Comparison of ENCODE assay signal across 10 cellular contexts in the genomic region with DNA sequence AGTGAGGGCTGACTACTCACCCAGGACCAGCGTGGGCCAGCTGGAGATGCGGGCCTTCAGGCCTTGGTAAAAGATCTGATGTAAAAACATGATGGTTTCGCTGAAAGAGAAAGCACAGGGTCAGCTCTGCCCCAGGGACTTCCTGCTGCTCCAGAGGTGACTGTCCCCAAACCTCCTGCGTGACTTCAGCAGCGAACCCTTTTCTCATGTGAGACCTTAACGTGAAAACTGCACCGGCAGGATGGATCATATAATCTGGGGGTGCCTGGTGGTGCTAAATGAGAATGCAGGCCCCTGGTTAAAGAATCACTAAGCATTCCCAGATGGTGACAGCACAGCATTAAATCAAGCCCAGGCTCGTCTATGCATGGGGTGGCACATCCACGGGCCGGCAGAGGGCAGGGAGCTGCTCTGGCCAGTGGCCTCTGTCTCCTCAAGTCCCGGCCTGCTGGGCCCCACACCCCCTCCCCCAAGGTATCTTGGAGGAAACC. TPM values are rescaled to one million over a fixed set of nuclear protein-coding genes. Genes with fewer than 3 reads are reported as not detected.
DNase-seq lines count a peak whose midpoint lies in the region; ATAC-seq and TF ChIP-seq lines count a peak whose summit lies in the region.
"Had no signal": no experiment of that assay in that cellular context is flagged by ENCODE, and none has a peak within 500 bp of the region (broad histone marks: within the 10 kb centered on the region; RNA-seq: fewer than 3 reads in every experiment).

No MANE protein-coding gene starts in this region.

- no peak overlapping the region for H3K27ac Mint-ChIP-seq in activated naive CD4-positive, alpha-beta T cell treated with anti-CD3 and anti-CD28 coated beads, Interleukin-2, amount 50 U/mL, for 72 hours
- H3K27ac Mint-ChIP-seq: T-helper 1 cell treated with Interleukin-12 subunit alpha and Interleukin-12 subunit beta and Interleukin-4 antibody, amounts not matched to agents 30 μg/mL and 1 μg/mL, for 36 hours had no signal

- H4K20me1 ChIP-seq in osteoblast (ENCODE audit: insufficient read depth, low read length) (no peaks in the 10 kb centered on the region), hepatocyte (ENCODE audit: insufficient read depth, poor library complexity, severe bottlenecking) (no peaks in the 10 kb centered on the region), Karpas-422 (ENCODE audit: insufficient read depth, low read depth, low read length) (no peaks in the 10 kb centered on the region)

- H3K27ac ChIP-seq in brain microvascular endothelial cell (no peak overlapping the region), osteoblast (ENCODE audit: low read depth, low read length) (no peak overlapping the region), hepatocyte (no peak overlapping the region), Karpas-422 (ENCODE audit: low read length) (no peak overlapping the region)

- no peaks in the 10 kb centered on the region for H3K36me3 ChIP-seq in brain microvascular endothelial cell (replicated peaks)
- no peaks in the 10 kb centered on the region for H3K36me3 ChIP-seq in osteoblast (ENCODE audit: insufficient read depth, low read length)
- H3K36me3 ChIP-seq in hepatocyte (replicated peaks; ENCODE audit: insufficient read depth, low read depth) = no peaks in the 10 kb centered on the region
- H3K36me3 ChIP-seq in Karpas-422 (ENCODE audit: insufficient read depth, low read length) = no peaks in the 10 kb centered on the region

- H3K9me3 Mint-ChIP-seq in activated naive CD4-positive, alpha-beta T cell treated with anti-CD3 and anti-CD28 coated beads, Interleukin-2, amount 50 U/mL, for 72 hours = no peaks in the 10 kb centered on the region
- H3K9me3 Mint-ChIP-seq: T-helper 1 cell treated with Interleukin-12 subunit alpha and Interleukin-12 subunit beta and Interleukin-4 antibody, amounts not matched to agents 30 μg/mL and 1 μg/mL, for 36 hours had no signal

- in situ Hi-C loops in brain microvascular endothelial cell (cut with HindIII; ENCODE audit: low pct_ligation_motif_present, low sequenced_read_pairs) = no loop called here

- peak; percentile 78 for ATAC-seq in HG02678 (IDR thresholded peaks at IDR 0.05; ENCODE audit: unreplicated experiment)
- no peak for ATAC-seq in HG02938 (IDR thresholded peaks at IDR 0.05; ENCODE audit: unreplicated experiment)
- ATAC-seq in activated naive CD4-positive, alpha-beta T cell treated with anti-CD3 and anti-CD28 coated beads, Interleukin-2, amount 50 U/mL, for 72 hours = no peak

- H2AFZ ChIP-seq in osteoblast (ENCODE audit: low read length) (no peak overlapping the region), hepatocyte (no peak overlapping the region), Karpas-422 (ENCODE audit: low read length) (no peak overlapping the region)

- H3K9me3 ChIP-seq in osteoblast (ENCODE audit: low read depth, low read length) (no peaks in the 10 kb centered on the region), hepatocyte (ENCODE audit: low read depth) (no peaks in the 10 kb centered on the region), Karpas-422 (ENCODE audit: low read length) (no peaks in the 10 kb centered on the region)

- H3K27me3 ChIP-seq in brain microvascular endothelial cell (replicated peaks) = peaks cover 2% of the 10 kb centered on the region
- peaks cover 20% of the 10 kb centered on the region for H3K27me3 ChIP-seq in osteoblast (ENCODE audit: insufficient read depth, low read length)
- H3K27me3 ChIP-seq in hepatocyte = no peaks in the 10 kb centered on the region
- H3K27me3 ChIP-seq in Karpas-422 (ENCODE audit: low read length) = no peaks in the 10 kb centered on the region

- H3K4me3 ChIP-seq in GM12875 (ENCODE audit: low read depth, low read length) = no peak overlapping the region
- H3K4me3 ChIP-seq in brain microvascular endothelial cell (ENCODE audit: low read depth, low read length) = no peak overlapping the region
- no peak overlapping the region for H3K4me3 ChIP-seq in osteoblast (ENCODE audit: insufficient read depth, low read length)
- no peak overlapping the region for H3K4me3 ChIP-seq in hepatocyte
- H3K4me3 ChIP-seq in Karpas-422 (ENCODE audit: low read length) = no peak overlapping the region

- no peak overlapping the region for H3K9ac ChIP-seq in Karpas-422 (ENCODE audit: low read length)

- H3K4me2 ChIP-seq in osteoblast (ENCODE audit: insufficient read depth, low read length) (no peak overlapping the region), hepatocyte (no peak overlapping the region), Karpas-422 (ENCODE audit: low read depth, low read length, poor library complexity, severe bottlenecking) (no peak overlapping the region)

- H3K79me2 ChIP-seq in osteoblast (ENCODE audit: insufficient read depth, low read length) (no peaks in the 10 kb centered on the region), hepatocyte (no peaks in the 10 kb centered on the region), Karpas-422 (ENCODE audit: low read length) (no peaks in the 10 kb centered on the region)

- no peaks in the 10 kb centered on the region for H3K4me1 ChIP-seq in osteoblast (ENCODE audit: insufficient read depth, low read length)
- no peaks in the 10 kb centered on the region for H3K4me1 ChIP-seq in hepatocyte (ENCODE audit: insufficient read depth)
- peaks cover 5% of the 10 kb centered on the region for H3K4me1 ChIP-seq in Karpas-422 (ENCODE audit: low read length)

- DNase-seq in brain microvascular endothelial cell (peak; percentile 9), osteoblast (ENCODE audit: insufficient read length, low spot score, missing footprints) (peak; percentile 84), hepatocyte (ENCODE audit: low spot score) (no peak), Karpas-422 (no peak)
- no peak for DNase-seq in activated naive CD4-positive, alpha-beta T cell treated with anti-CD3 and anti-CD28 coated beads, Interleukin-2, amount 50 U/mL, for 72 hours (ENCODE audit: low spot score in 2 of 2)
- DNase-seq: NCI-H2029 treated with DMSO at 0.1 percent for 48 hours had no signal

- H3K9me2 ChIP-seq in hepatocyte (replicated peaks; ENCODE audit: insufficient read depth) = no peaks in the 10 kb centered on the region
- H3K9me2 ChIP-seq in Karpas-422 (replicated peaks; ENCODE audit: insufficient read depth, low read length) = no peaks in the 10 kb centered on the region

- peak; percentile 31; the same call in 1 of the 2 replicates for TF ChIP-seq CTCF in GM12875 (IDR thresholded peaks at IDR 0.05; ENCODE audit: borderline replicate concordance, insufficient read depth, low read depth, low read length)
- TF ChIP-seq CTCF in brain microvascular endothelial cell (IDR thresholded peaks at IDR 0.05; ENCODE audit: low read depth, low read length, missing control alignments) = peak; percentile 16
- peak; percentile 31 for TF ChIP-seq CTCF in osteoblast (IDR thresholded peaks at IDR 0.05; ENCODE audit: extremely low read depth, low read depth, low read length)
- TF ChIP-seq CTCF in hepatocyte (IDR thresholded peaks at IDR 0.05; ENCODE audit: poor library complexity) = no peak

- WGBS in hepatocyte (ENCODE audit: low lambda C conversion rate, missing lambda C conversion rate) = 66% methylated on average over 11 of the region's 11 CpGs

- no peaks in the 10 kb centered on the region for H3K36me3 Mint-ChIP-seq in activated naive CD4-positive, alpha-beta T cell treated with anti-CD3 and anti-CD28 coated beads, Interleukin-2, amount 50 U/mL, for 72 hours

RNA-seq across cellular contexts. Expression of a gene that starts 55.4 kb away (rescaled TPM):
- under 0.01 TPM in 1 of 2 replicates, not detected in the other for total RNA-seq in osteoblast
- 1.5 and 2.3 TPM in 2 replicates for total RNA-seq in hepatocyte
- 0.18 and 0.52 TPM in 2 replicates for polyA plus RNA-seq in hepatocyte
- 3.6 and 10.5 TPM in 2 replicates for total RNA-seq in Karpas-422 (2014; rRNA removed; shearing (Covaris generic); ENCODE audit: low replicate concordance)
- total RNA-seq in activated naive CD4-positive, alpha-beta T cell treated with anti-CD3 and anti-CD28 coated beads, Interleukin-2, amount 50 U/mL, for 72 hours = not detected

Comparison
In these comparisons a context has a peak if more than half of its experiments do, and no peak if none do; other contexts are left out.
1. DNase-seq: peak in brain microvascular endothelial cell (single experiment) and osteoblast (single experiment); none in hepatocyte (single experiment), Karpas-422 (single experiment) and activated naive CD4-positive, alpha-beta T cell treated with anti-CD3 and anti-CD28 coated beads, Interleukin-2, amount 50 U/mL, for 72 hours (0 of 2).